In the genomic region with DNA sequence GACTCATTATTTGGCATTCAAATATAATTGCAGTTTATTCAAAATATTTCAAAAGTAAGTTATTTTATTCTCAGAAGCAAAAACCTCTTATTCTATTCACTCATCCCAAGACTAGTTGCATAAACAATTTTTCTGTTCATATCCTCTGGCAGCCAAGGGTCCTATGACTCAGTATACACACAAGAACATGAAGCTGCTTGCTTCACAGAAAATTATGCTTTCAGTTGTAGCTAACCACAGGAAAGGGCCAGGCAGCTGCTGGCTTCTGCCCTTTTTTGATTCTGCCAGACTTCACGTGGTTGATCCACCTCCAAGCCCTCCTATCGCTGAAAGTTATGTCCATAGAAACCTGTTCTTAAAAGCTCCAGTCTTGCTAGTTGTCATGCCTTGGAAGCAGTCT, we compare ENCODE assay signal across 19 cellular contexts.
A peak's percentile ranks its signal among the peaks of the same experiment; 100 is the strongest.
DNase-seq lines count a peak whose midpoint lies in the region; ATAC-seq, FAIRE-seq and TF ChIP-seq lines count a peak whose summit lies in the region.
"Had no signal": no experiment of that assay in that cellular context is flagged by ENCODE, and none has a peak within 500 bp of the region (broad histone marks: within the 10 kb centered on the region; RNA-seq: fewer than 3 reads in every experiment).

No MANE protein-coding gene starts in this region.

- no peak for FAIRE-seq in kidney (lab: Jason Lieb, UNC)

- DNase-seq in AG04450 (ENCODE audit: low read depth, low spot score): peak; percentile 64
- DNase-seq in GM04504 (ENCODE audit: low read depth): peak; percentile 40
- DNase-seq in amniotic epithelial cell (ENCODE audit: low read depth): peak; percentile 87
- peak; percentile 81 to 88 for DNase-seq in foreskin keratinocyte
- no peak for DNase-seq in kidney
- no peak for DNase-seq in stimulated activated naive CD4-positive, alpha-beta T cell treated with Interleukin-2 at 50 U/mL for 16 hours (lab: John Stamatoyannopoulos, UW)
- no peak for DNase-seq in prostate gland (ENCODE audit: low spot score)
- DNase-seq in NCI-H187 treated with DMSO at 0.1 percent for 48 hours (lab: John Stamatoyannopoulos, UW): no peak
- DNase-seq: adrenal gland; DMS79; GOT3; naive B cell; NCI-H2107; NK-92 treated with Interleukin-12 subunit alpha and Interleukin-12 subunit beta, amount 100 ng/mL, for 24 hours; stimulated activated CD4-positive, alpha-beta T cell treated with anti-CD3 and anti-CD28 coated beads, Interleukin-4, amount 100 ng/mL, for 24 hours; stimulated activated naive B cell treated with anti-CD40 and anti-IgM and Interleukin-4, amounts not matched to agents 10 μg/mL and 1 μg/mL and 100 μg/mL, for 72 hours; uterus had no signal

- H3K4me1 ChIP-seq in foreskin keratinocyte (peaks cover 18% of the 10 kb centered on the region), kidney (ENCODE audit: control insufficient read depth in 1 of 2, insufficient read depth in 1 of 2, low read depth in 1 of 2, low read length in 2 of 2) (no peaks in the 10 kb centered on the region), prostate gland (replicated peaks) (no peaks in the 10 kb centered on the region)
- H3K4me1 ChIP-seq: adrenal gland; BLaER1 treated with 17β-estradiol and CSF1 and Interleukin-3, amounts not matched to agents 10 nM and 100 nM; uterus had no signal

- peak; percentile 96 for ATAC-seq in foreskin keratinocyte
- ATAC-seq: stimulated activated naive B cell treated with anti-CD40 and anti-IgM and Interleukin-4, amounts not matched to agents 10 μg/mL and 1 μg/mL and 100 μg/mL, for 72 hours had no signal

- H3K9me3 ChIP-seq in AG04450 (ENCODE audit: control insufficient read depth, insufficient read depth, low read length): no peaks in the 10 kb centered on the region
- no peaks in the 10 kb centered on the region for H3K9me3 ChIP-seq in kidney (ENCODE audit: control insufficient read depth in 1 of 2, low read length in 2 of 2)
- H3K9me3 ChIP-seq in prostate gland: no peaks in the 10 kb centered on the region
- H3K9me3 ChIP-seq: adrenal gland; BLaER1 treated with 17β-estradiol and CSF1 and Interleukin-3, amounts not matched to agents 10 nM and 100 nM; uterus had no signal

- H3K4me3 ChIP-seq in AG04450 (ENCODE audit: low read depth, low read length) (no peak overlapping the region), kidney (ENCODE audit: low read length in 2 of 2) (no peak overlapping the region), prostate gland (no peak overlapping the region)
- H3K4me3 ChIP-seq: adrenal gland; BLaER1 treated with 17β-estradiol and CSF1 and Interleukin-3, amounts not matched to agents 10 nM and 100 nM; uterus had no signal

- intact Hi-C loops in kidney (cut with DNase I): no loop called here
- intact Hi-C loops in prostate gland (cut with DNase I): no loop called here

- H3K27ac ChIP-seq in AG04450 (ENCODE audit: low read depth, low read length): peak overlapping the region; percentile 68
- H3K27ac ChIP-seq in foreskin keratinocyte: no peak overlapping the region
- no peak overlapping the region for H3K27ac ChIP-seq in kidney (ENCODE audit: low read depth in 2 of 2, low read length in 2 of 2)
- no peak overlapping the region for H3K27ac ChIP-seq in prostate gland
- H3K27ac ChIP-seq: adrenal gland; BLaER1 treated with 17β-estradiol and CSF1 and Interleukin-3, amounts not matched to agents 10 nM and 100 nM; HL-60; uterus had no signal

- no peak for TF ChIP-seq POLR2A in prostate gland (IDR thresholded peaks at IDR 0.05)

- no peaks in the 10 kb centered on the region for H3K36me3 ChIP-seq in kidney (ENCODE audit: control insufficient read depth in 1 of 2, insufficient read depth in 2 of 2, low read length in 2 of 2)
- no peaks in the 10 kb centered on the region for H3K36me3 ChIP-seq in prostate gland
- H3K36me3 ChIP-seq: adrenal gland; BLaER1 treated with 17β-estradiol and CSF1 and Interleukin-3, amounts not matched to agents 10 nM and 100 nM; uterus had no signal

- CTCF ChIA-PET in AG04450 (lab: Charles Lee): interaction anchor here (1.4 kb wide), 1 partner anchor 19 kb away, joined by 5 read pairs; no protein-coding TSS in a partner anchor

- H3K27me3 ChIP-seq in AG04450 (ENCODE audit: control insufficient read depth, insufficient read depth, low read length): no peaks in the 10 kb centered on the region
- H3K27me3 ChIP-seq in foreskin keratinocyte: no peaks in the 10 kb centered on the region
- H3K27me3 ChIP-seq in prostate gland (replicated peaks; ENCODE audit: insufficient read depth): no peaks in the 10 kb centered on the region
- H3K27me3 ChIP-seq: adrenal gland; BLaER1 treated with 17β-estradiol and CSF1 and Interleukin-3, amounts not matched to agents 10 nM and 100 nM; uterus had no signal

- TF ChIP-seq CTCF in AG04450 (IDR thresholded peaks at IDR 0.05; ENCODE audit: low read depth, low read length) (no peak), foreskin keratinocyte (conservative IDR thresholded peaks at IDR 0.05) (no peak), kidney (IDR thresholded peaks at IDR 0.05; ENCODE audit: borderline replicate concordance, extremely low read depth, insufficient read depth) (no peak), prostate gland (IDR thresholded peaks at IDR 0.05) (no peak)

- WGBS in prostate gland: 44% methylated on average over 2 of the region's 2 CpGs

- no peak overlapping the region for H3K9ac ChIP-seq in kidney (ENCODE audit: low read length in 2 of 2)
- H3K9ac ChIP-seq: BLaER1 treated with 17β-estradiol and CSF1 and Interleukin-3, amounts not matched to agents 10 nM and 100 nM had no signal

- POLR2A ChIA-PET in AG04450 (lab: Yijun Ruan, JAX): no interaction called here

Comparison
In these comparisons a context has a peak if more than half of its experiments do, and no peak if none do; other contexts are left out.
1. DNase-seq: peak in AG04450 (single experiment), GM04504 (single experiment), amniotic epithelial cell (single experiment) and foreskin keratinocyte (2 of 2); none in kidney (single experiment), stimulated activated naive CD4-positive, alpha-beta T cell treated with Interleukin-2 at 50 U/mL for 16 hours (single experiment), prostate gland (single experiment) and NCI-H187 treated with DMSO at 0.1 percent for 48 hours (single experiment).